23 cellular contexts compared by ENCODE assay signal in genomic region chr11:3669128-3669527, GRCh38. TPM values are rescaled to one million over a fixed set of nuclear protein-coding genes. Genes with fewer than 3 reads are reported as not detected.
A peak's percentile ranks its signal among the peaks of the same experiment; 100 is the strongest.
DNase-seq lines count a peak whose midpoint lies in the region; ATAC-seq, FAIRE-seq and TF ChIP-seq lines count a peak whose summit lies in the region.
"Had no signal": no experiment of that assay in that cellular context is flagged by ENCODE, and none has a peak within 500 bp of the region (broad histone marks: within the 10 kb centered on the region; RNA-seq: fewer than 3 reads in every experiment).

No MANE protein-coding gene starts in this region.

- no peak for ATAC-seq in heart left ventricle
- ATAC-seq in omental fat pad (ENCODE audit: low FRiP score) = peak; percentile 20
- no peak for ATAC-seq in activated T-helper 17 cell treated with anti-CD3 and anti-CD28 coated beads, Interleukin-2, amount 50 U/mL, for 72 hours (replicated peaks)
- ATAC-seq: PC-3 had no signal

- H3K9ac ChIP-seq in astrocyte (ENCODE audit: low read length) = no peak overlapping the region

- TF ChIP-seq CTCF in heart left ventricle (IDR thresholded peaks at IDR 0.05) = no peak
- TF ChIP-seq CTCF in astrocyte (IDR thresholded peaks at IDR 0.05; ENCODE audit: insufficient read depth, low read depth, low read length) = no peak
- no peak for TF ChIP-seq CTCF in omental fat pad (IDR thresholded peaks at IDR 0.05)

- WGBS in heart left ventricle, 4 donors = 95 to 99% (median 96%) methylated on average over 7 of the region's 7 CpGs

- intact Hi-C loops in cardiac septum (cut with DNase I) (no loop called here), heart left ventricle (cut with DNase I) (no loop called here)

- H3K9me3 ChIP-seq in heart left ventricle = no peaks in the 10 kb centered on the region
- no peaks in the 10 kb centered on the region for H3K9me3 ChIP-seq in astrocyte (ENCODE audit: insufficient read depth, low read depth, low read length)
- H3K9me3 ChIP-seq: A549, SJCRH30 had no signal

- DNase-seq in cardiac septum (ENCODE audit: low spot score) (peak; percentile 58), heart left ventricle (no peak), astrocyte (ENCODE audit: low read depth) (no peak), omental fat pad (ENCODE audit: low spot score) (no peak), DMS 273 (lab: John Stamatoyannopoulos, UW; ENCODE audit: unreplicated experiment) (no peak)
- DNase-seq: CD4-positive, alpha-beta T cell; GF-D8; GOT3; Karpas-422; NCI-H1417 treated with DMSO at 0.1 percent for 48 hours; NCI-H1930; NCI-H345; NCI-H524 treated with DMSO at 0.1 percent for 48 hours; PC-3; RPMI8226; SJCRH30 had no signal

- no peak overlapping the region for H3K4me3 ChIP-seq in heart left ventricle
- H3K4me3 ChIP-seq in astrocyte (ENCODE audit: insufficient read depth, low read depth, low read length) = no peak overlapping the region
- H3K4me3 ChIP-seq: A549, SJCRH30 had no signal

- no peak for TF ChIP-seq POLR2A in heart left ventricle (IDR thresholded peaks at IDR 0.05)

- peaks cover 4% of the 10 kb centered on the region for H3K9me3 Mint-ChIP-seq in astrocyte (ENCODE audit: unreplicated experiment)
- no peaks in the 10 kb centered on the region for H3K9me3 Mint-ChIP-seq in activated T-helper 17 cell treated with anti-CD3 and anti-CD28 coated beads, Interleukin-2, amount 50 U/mL, for 72 hours
- H3K9me3 Mint-ChIP-seq: CD4-positive, alpha-beta T cell; IgD-negative memory B cell had no signal

- H4K20me1 ChIP-seq in astrocyte (ENCODE audit: insufficient read depth, low read length) = peaks cover 12% of the 10 kb centered on the region

- no peak for FAIRE-seq in astrocyte (lab: Jason Lieb, UNC)
- FAIRE-seq: A549, GM19239, HTR-8/SVneo had no signal

- H3K27ac Mint-ChIP-seq in astrocyte (ENCODE audit: unreplicated experiment) = peak overlapping the region; percentile 69
- H3K27ac Mint-ChIP-seq in activated T-helper 17 cell treated with anti-CD3 and anti-CD28 coated beads, Interleukin-2, amount 50 U/mL, for 72 hours = no peak overlapping the region
- H3K27ac Mint-ChIP-seq: CD4-positive, alpha-beta T cell had no signal

- no peak overlapping the region for H3K4me2 ChIP-seq in astrocyte (ENCODE audit: low read length)
- H3K4me2 ChIP-seq: A549 had no signal

- H3K27me3 Mint-ChIP-seq in astrocyte (ENCODE audit: low read depth, unreplicated experiment) = no peaks in the 10 kb centered on the region
- H3K27me3 Mint-ChIP-seq in activated T-helper 17 cell treated with anti-CD3 and anti-CD28 coated beads, Interleukin-2, amount 50 U/mL, for 72 hours = no peaks in the 10 kb centered on the region
- H3K27me3 Mint-ChIP-seq: CD4-positive, alpha-beta T cell; IgD-negative memory B cell had no signal

- peaks cover 3% of the 10 kb centered on the region for H3K4me1 Mint-ChIP-seq in astrocyte (ENCODE audit: low read depth, unreplicated experiment)
- H3K4me1 Mint-ChIP-seq in activated T-helper 17 cell treated with anti-CD3 and anti-CD28 coated beads, Interleukin-2, amount 50 U/mL, for 72 hours = no peaks in the 10 kb centered on the region

- H3K36me3 Mint-ChIP-seq in astrocyte (ENCODE audit: low read depth, unreplicated experiment) = peaks cover 54% of the 10 kb centered on the region
- H3K36me3 Mint-ChIP-seq in activated T-helper 17 cell treated with anti-CD3 and anti-CD28 coated beads, Interleukin-2, amount 50 U/mL, for 72 hours (ENCODE audit: low read depth) = peaks cover 68% of the 10 kb centered on the region

- H3K27me3 ChIP-seq in heart left ventricle = no peaks in the 10 kb centered on the region
- H3K27me3 ChIP-seq in astrocyte (ENCODE audit: insufficient read depth, low read length) = no peaks in the 10 kb centered on the region
- H3K27me3 ChIP-seq: SJCRH30 had no signal

- peak overlapping the region in 5 of 12 donors; percentile 7 to 52 (median 44) for H3K27ac ChIP-seq in heart left ventricle
- no peak overlapping the region for H3K27ac ChIP-seq in astrocyte (ENCODE audit: low read depth, low read length)
- H3K27ac ChIP-seq: A549, SJCRH30 had no signal

- H3K4me1 ChIP-seq in heart left ventricle (peaks cover 0 to 26% (median 4%) of the 10 kb centered on the region in 12 donors), astrocyte (ENCODE audit: insufficient read depth, low read length) (peaks cover 3% of the 10 kb centered on the region)
- H3K4me1 ChIP-seq: A549, SJCRH30 had no signal

- no peak overlapping the region for H2AFZ ChIP-seq in astrocyte (ENCODE audit: low read depth, low read length)

- peaks cover 0 to 94% (median 43%) of the 10 kb centered on the region in 9 donors for H3K36me3 ChIP-seq in heart left ventricle
- H3K36me3 ChIP-seq in astrocyte (ENCODE audit: insufficient read depth, low read length) = peaks cover 21% of the 10 kb centered on the region

- no peak overlapping the region for H3K4me3 Mint-ChIP-seq in astrocyte (ENCODE audit: unreplicated experiment)
- H3K4me3 Mint-ChIP-seq in activated T-helper 17 cell treated with anti-CD3 and anti-CD28 coated beads, Interleukin-2, amount 50 U/mL, for 72 hours = no peak overlapping the region
- H3K4me3 Mint-ChIP-seq: CD4-positive, alpha-beta T cell; IgD-negative memory B cell had no signal

- no peaks in the 10 kb centered on the region for H3K79me2 ChIP-seq in astrocyte (ENCODE audit: insufficient read depth, low read length)

RNA-seq across cellular contexts. Expression of gene CHRNA10, which starts 2.1 kb away (rescaled TPM):
- 0.89 TPM for total RNA-seq in cardiac septum
- under 1 TPM in 8 of 9 donors, not detected in 1; 0.30 to 0.80 (median 0.47) TPM for total RNA-seq in heart left ventricle
- polyA plus RNA-seq in heart left ventricle = under 1 TPM; 0.43 to 0.57 TPM
- total RNA-seq in astrocyte = 1.5 and 2.1 TPM in 2 replicates
- total RNA-seq in omental fat pad = 1 to 10 TPM; 1.1 to 4.7 (median 2.6) TPM
- 1 to 10 TPM; 3.0 to 4.6 TPM for total RNA-seq in activated T-helper 17 cell treated with anti-CD3 and anti-CD28 coated beads, Interleukin-2, amount 50 U/mL, for 72 hours

RNA-seq across cellular contexts. Expression of gene ART1, which starts 24.2 kb away (rescaled TPM):
- total RNA-seq in cardiac septum (1.3 TPM), heart left ventricle (1 to 10 TPM in 3 of 9 donors, under 1 TPM in 5, not detected in 1; 0.33 to 3.3 (median 0.61) TPM), astrocyte (not detected in 2 replicates), omental fat pad (not detected)
- not detected for polyA plus RNA-seq in heart left ventricle
- total RNA-seq in activated T-helper 17 cell treated with anti-CD3 and anti-CD28 coated beads, Interleukin-2, amount 50 U/mL, for 72 hours = not detected
- total RNA-seq: CD4-positive, alpha-beta T cell; MCF 10A; PC-3; SJCRH30 had no signal
- polyA plus RNA-seq: A549, BJ, IgD-negative memory B cell had no signal

RNA-seq across cellular contexts. Expression of gene ART5, which starts 27.3 kb away (rescaled TPM):
- 1.4 TPM for total RNA-seq in cardiac septum
- total RNA-seq in heart left ventricle = 1 to 10 TPM in 7 of 9 donors, under 1 TPM in 2; 0.56 to 3.4 (median 1.2) TPM
- under 1 TPM; 0.44 to 0.72 TPM for polyA plus RNA-seq in heart left ventricle
- 4.1 and 8.3 TPM in 2 replicates for total RNA-seq in astrocyte
- total RNA-seq in omental fat pad = under 1 TPM in 2 of 4 donors, not detected in 2; 0.63 to 0.65 TPM
- total RNA-seq in activated T-helper 17 cell treated with anti-CD3 and anti-CD28 coated beads, Interleukin-2, amount 50 U/mL, for 72 hours = not detected
- total RNA-seq: CD4-positive, alpha-beta T cell; MCF 10A; PC-3; SJCRH30 had no signal
- polyA plus RNA-seq: IgD-negative memory B cell had no signal
